In genomic region chr22:48884292-48884691, GRCh38 we compare ENCODE assay signal across 18 cellular contexts.
DNase-seq lines count a peak whose midpoint lies in the region; ATAC-seq and TF ChIP-seq lines count a peak whose summit lies in the region.
"Had no signal": no experiment of that assay in that cellular context is flagged by ENCODE, and none has a peak within 500 bp of the region (broad histone marks: within the 10 kb centered on the region; RNA-seq: fewer than 3 reads in every experiment).

No MANE protein-coding gene starts in this region.

- H3K27ac Mint-ChIP-seq in endodermal cell (no peak overlapping the region), neural crest cell (ENCODE audit: unreplicated experiment) (peak overlapping the region; percentile 72)
- H3K27ac Mint-ChIP-seq: CD4-positive, alpha-beta memory T cell had no signal

- no peak overlapping the region for H3K4me3 Mint-ChIP-seq in endodermal cell
- H3K4me3 Mint-ChIP-seq in neural crest cell: no peak overlapping the region
- H3K4me3 Mint-ChIP-seq: CD4-positive, alpha-beta memory T cell had no signal

- H3K27ac ChIP-seq in endodermal cell (ENCODE audit: low read depth, low read length) (no peak overlapping the region), tibial artery (no peak overlapping the region)
- H3K27ac ChIP-seq: A549, BLaER1, SJSA1 had no signal

- H3K9me3 Mint-ChIP-seq in endodermal cell (no peaks in the 10 kb centered on the region), neural crest cell (no peaks in the 10 kb centered on the region)

- no peak overlapping the region for H3K4me3 ChIP-seq in endodermal cell (ENCODE audit: low read length)
- H3K4me3 ChIP-seq in tibial artery: no peak overlapping the region
- H3K4me3 ChIP-seq: A549, BLaER1, K562, SJSA1 had no signal

- no peak overlapping the region for H3K9ac ChIP-seq in endodermal cell (ENCODE audit: extremely low read depth, low read length, poor library complexity, severe bottlenecking)
- H3K9ac ChIP-seq: BLaER1 had no signal

- intact Hi-C loops in cardiac septum (cut with DNase I): no loop called here
- intact Hi-C loops in left cardiac atrium (cut with DNase I): no loop called here
- intact Hi-C loops in tibial artery (cut with DNase I; ENCODE audit: low total_unique reads): no loop called here

- peaks cover 11% of the 10 kb centered on the region for H3K4me1 Mint-ChIP-seq in endodermal cell
- peaks cover 8% of the 10 kb centered on the region for H3K4me1 Mint-ChIP-seq in neural crest cell
- H3K4me1 Mint-ChIP-seq: CD4-positive, alpha-beta memory T cell had no signal

- peak; percentile 44 for DNase-seq in cardiac septum (ENCODE audit: low spot score)
- DNase-seq in left cardiac atrium: no peak
- peak; percentile 29 for DNase-seq in endodermal cell
- no peak for DNase-seq in neural crest cell (ENCODE audit: low read depth, low spot score)
- DNase-seq in tibial artery: peak; percentile 7 to 48
- DNase-seq in stimulated activated naive CD4-positive, alpha-beta T cell (lab: John Stamatoyannopoulos, UW): no peak
- no peak for DNase-seq in NCI-H1436 (lab: John Stamatoyannopoulos, UW)
- no peak for DNase-seq in DMS 273 (lab: John Stamatoyannopoulos, UW; ENCODE audit: unreplicated experiment)
- DNase-seq: Calu3; CD4-positive, alpha-beta memory T cell; MV-4-11; NCI-H187; NCI-H226; NCI-H524 had no signal

- H3K27me3 Mint-ChIP-seq in endodermal cell (ENCODE audit: insufficient read depth) (no peaks in the 10 kb centered on the region), neural crest cell (ENCODE audit: low read depth) (peaks cover 2% of the 10 kb centered on the region)

- no peaks in the 10 kb centered on the region for H3K36me3 Mint-ChIP-seq in endodermal cell (ENCODE audit: low read depth)
- H3K36me3 Mint-ChIP-seq in neural crest cell (ENCODE audit: low read depth): no peaks in the 10 kb centered on the region
- H3K36me3 Mint-ChIP-seq: CD4-positive, alpha-beta memory T cell had no signal

- H3K9me3 ChIP-seq in endodermal cell (ENCODE audit: control insufficient read depth, low read length) (no peaks in the 10 kb centered on the region), tibial artery (no peaks in the 10 kb centered on the region)
- H3K9me3 ChIP-seq: A549, BLaER1 had no signal

- ATAC-seq in left cardiac atrium: no peak
- ATAC-seq: A549, K562 had no signal

- H3K36me3 ChIP-seq in endodermal cell (ENCODE audit: control insufficient read depth, insufficient read depth, low read length) (no peaks in the 10 kb centered on the region), tibial artery (no peaks in the 10 kb centered on the region)
- H3K36me3 ChIP-seq: BLaER1, SJSA1 had no signal

- no peak for TF ChIP-seq CTCF in endodermal cell (conservative IDR thresholded peaks at IDR 0.05)
- TF ChIP-seq CTCF in neural crest cell (conservative IDR thresholded peaks at IDR 0.05): no peak
- no peak for TF ChIP-seq CTCF in tibial artery (IDR thresholded peaks at IDR 0.05)

- H3K27me3 ChIP-seq in endodermal cell (ENCODE audit: control insufficient read depth, insufficient read depth, low read length, poor library complexity, severe bottlenecking) (no peaks in the 10 kb centered on the region), tibial artery (peaks cover 0 to 20% of the 10 kb centered on the region in 2 donors)
- H3K27me3 ChIP-seq: SJSA1 had no signal

- no peaks in the 10 kb centered on the region for H3K4me1 ChIP-seq in endodermal cell (ENCODE audit: control insufficient read depth, insufficient read depth, low read length)
- no peaks in the 10 kb centered on the region for H3K4me1 ChIP-seq in tibial artery
- H3K4me1 ChIP-seq: A549, BLaER1, SJSA1 had no signal

- 83 to 88% methylated on average over 12 of the region's 12 CpGs for whole genome bisulfite sequencing in endodermal cell (ENCODE audit: insufficient coverage in 1 of 2, insufficient read length in 1 of 2), 2 experiments

Comparison
In these comparisons a context has a peak if more than half of its experiments do, and no peak if none do; other contexts are left out.
1. DNase-seq: peak in cardiac septum (single experiment), endodermal cell (single experiment) and tibial artery (2 of 2); none in left cardiac atrium (single experiment), neural crest cell (single experiment), stimulated activated naive CD4-positive, alpha-beta T cell (0 of 6), NCI-H1436 (single experiment) and DMS 273 (single experiment).